ENCODE assay signal across 1 cellular context in genomic region chr13:35722438-35723060, GRCh38.
A peak's percentile ranks its signal among the peaks of the same experiment; 100 is the strongest.
TF ChIP-seq lines count a peak whose summit lies in the region.

No MANE protein-coding gene starts in this region.

TF ChIP-seq in GM12878, 131 proteins besides CTCF, POLR2A, EP300 and RAD21:
- TF ChIP-seq ZNF687 (IDR thresholded peaks at IDR 0.05) (no peak), SPI1 (IDR thresholded peaks at IDR 0.05; ENCODE audit: borderline replicate concordance, insufficient read depth, low read depth, low read length) (peak; percentile 67; the same call in 1 of the 2 replicates)
